ENCODE assay signal across 13 cellular contexts in genomic region chr12:113818833-113819232, GRCh38.
A peak's percentile ranks its signal among the peaks of the same experiment; 100 is the strongest.
DNase-seq lines count a peak whose midpoint lies in the region; TF ChIP-seq lines count a peak whose summit lies in the region.
"Had no signal": no experiment of that assay in that cellular context is flagged by ENCODE, and none has a peak within 500 bp of the region (broad histone marks: within the 10 kb centered on the region; RNA-seq: fewer than 3 reads in every experiment).

No MANE protein-coding gene starts in this region.

- H4K91ac ChIP-seq in H9 (ENCODE audit: insufficient read length, low read depth, low read length): no peak overlapping the region

- H3K4me1 Mint-ChIP-seq in H9: peaks cover 14 to 31% of the 10 kb centered on the region in 2 experiments

- no peak overlapping the region for H3K56ac ChIP-seq in H9 (ENCODE audit: insufficient read length, low read depth, low read length)

- H3K9me3 ChIP-seq in H9 (ENCODE audit: control insufficient read depth, low read depth, low read length): no peaks in the 10 kb centered on the region
- H3K9me3 ChIP-seq: thoracic aorta had no signal

- H3K27ac ChIP-seq in H9 (ENCODE audit: insufficient read length, low read depth, low read length): no peak overlapping the region
- H3K27ac ChIP-seq: thoracic aorta had no signal

- H3K79me2 ChIP-seq in H9 (ENCODE audit: insufficient read depth, low read length): no peaks in the 10 kb centered on the region

- no peaks in the 10 kb centered on the region for H3K79me1 ChIP-seq in H9 (ENCODE audit: insufficient read depth, low read depth, low read length, poor library complexity, severe bottlenecking)

- peak overlapping the region in 1 of 3 experiments; percentile 76; a peak in 1 of 7 replicates for H3K27ac Mint-ChIP-seq in H9
- H3K27ac Mint-ChIP-seq: CD8-positive, alpha-beta T cell had no signal

- no peak overlapping the region for H2AK5ac ChIP-seq in H9 (ENCODE audit: insufficient read length, low read length)

- no peaks in the 10 kb centered on the region for H4K20me1 ChIP-seq in H9 (ENCODE audit: control insufficient read depth, insufficient read depth, insufficient read length)

- no peaks in the 10 kb centered on the region; the same call in none of the 2 replicates for H3K27me3 Mint-ChIP-seq in H9 (ENCODE audit: low read depth)
- H3K27me3 Mint-ChIP-seq: naive thymus-derived CD8-positive, alpha-beta T cell had no signal

- H2BK15ac ChIP-seq in H9 (ENCODE audit: low read depth, low read length): no peak overlapping the region

- no peak overlapping the region for H4K8ac ChIP-seq in H9 (replicated peaks; ENCODE audit: insufficient read length, low read depth, low read length)

- H2BK20ac ChIP-seq in H9 (ENCODE audit: low read depth, low read length, poor library complexity, severe bottlenecking): no peak overlapping the region

- H3T11ph ChIP-seq in H9 (ENCODE audit: low read length): no peak overlapping the region

- no peak overlapping the region for H2BK120ac ChIP-seq in H9 (ENCODE audit: low read depth, low read length, poor library complexity, severe bottlenecking)

- no CpG with 5 or more reads among the region's 10 CpGs for WGBS in H9 (ENCODE audit: extremely low coverage, insufficient read length, low lambda C conversion rate)

- no peak overlapping the region for H3K23ac ChIP-seq in H9 (ENCODE audit: insufficient read length, low read depth, low read length)

- no peak overlapping the region for H3K18ac ChIP-seq in H9 (ENCODE audit: insufficient read length, low read depth, low read length)

- no peak overlapping the region for H3K4me2 ChIP-seq in H9 (ENCODE audit: insufficient read depth, insufficient read length, low read length)

- H2BK12ac ChIP-seq in H9 (ENCODE audit: insufficient read length, low read depth, low read length): no peak overlapping the region

- H3K36me3 Mint-ChIP-seq in H9 (ENCODE audit: insufficient read depth in 1 of 3, low read depth in 3 of 3): peaks cover 0 to 15% (median 0%) of the 10 kb centered on the region in 3 experiments; a peak in 5 of 7 replicates

- DNase-seq in AG09319 (ENCODE audit: extremely low read depth, low read depth): no peak
- DNase-seq in H9: peak; percentile 84
- DNase-seq in iPS-NIHi7 (ENCODE audit: extremely low spot score): peak; percentile 83
- no peak for DNase-seq in stimulated activated CD4-positive, alpha-beta T cell treated with anti-CD3 and anti-CD28 coated beads, Interleukin-4, amount 100 ng/mL, for 24 hours
- DNase-seq in SK-N-DZ (ENCODE audit: low spot score): no peak
- no peak for DNase-seq in NCI-H526 treated with DMSO at 0.1 percent for 48 hours (lab: John Stamatoyannopoulos, UW)
- no peak for DNase-seq in NCI-H1436 (lab: John Stamatoyannopoulos, UW)
- DNase-seq: CD8-positive, alpha-beta T cell; naive thymus-derived CD8-positive, alpha-beta T cell; NCI-H226; stimulated activated CD4-positive, alpha-beta T cell treated with anti-CD3 and anti-CD28 coated beads, Interleukin-2, amount 100 ng/mL, for 24 hours had no signal

- no peak overlapping the region for H3K4me3 Mint-ChIP-seq in H9
- H3K4me3 Mint-ChIP-seq: CD8-positive, alpha-beta T cell; naive thymus-derived CD8-positive, alpha-beta T cell had no signal

- no peak overlapping the region for H3K9ac ChIP-seq in H9 (ENCODE audit: extremely low read depth, insufficient read length, low read length)

- H2BK5ac ChIP-seq in H9 (ENCODE audit: insufficient read length, low read length): no peak overlapping the region

- TF ChIP-seq CTCF in AG09319 (IDR thresholded peaks at IDR 0.05; ENCODE audit: low read depth, low read length): peak; percentile 26
- TF ChIP-seq CTCF in H9 (conservative IDR thresholded peaks at IDR 0.05): peak; percentile 87
- TF ChIP-seq CTCF in WI38 (IDR thresholded peaks at IDR 0.05; ENCODE audit: low read depth, low read length): peak; percentile 56

- H3K23me2 ChIP-seq in H9 (ENCODE audit: insufficient read length, low read depth, low read length, poor library complexity, severe bottlenecking): no peaks in the 10 kb centered on the region

- no peaks in the 10 kb centered on the region for H3K4me1 ChIP-seq in H9 (ENCODE audit: insufficient read depth, low read length)

- no peaks in the 10 kb centered on the region for H3K27me3 ChIP-seq in H9 (ENCODE audit: insufficient read depth, low read length)

- H3K4ac ChIP-seq in H9 (ENCODE audit: low read depth, low read length): no peak overlapping the region

- no peak overlapping the region for H3K4me3 ChIP-seq in WI38 (ENCODE audit: low read depth, low read length)
- H3K4me3 ChIP-seq: thoracic aorta had no signal

- no peak overlapping the region for H4K5ac ChIP-seq in H9 (ENCODE audit: insufficient read length, low read depth, low read length)

- no peak overlapping the region for H2AFZ ChIP-seq in H9 (ENCODE audit: low read length)

- H3K14ac ChIP-seq in H9 (ENCODE audit: insufficient read depth, low read length): peak overlapping the region; percentile 30; the same call in 1 of the 2 replicates

- no peaks in the 10 kb centered on the region; a peak in 1 of 5 replicates for H3K9me3 Mint-ChIP-seq in H9
- H3K9me3 Mint-ChIP-seq: CD8-positive, alpha-beta T cell; naive thymus-derived CD8-positive, alpha-beta T cell had no signal

Comparison
In these comparisons a context has a peak if more than half of its experiments do, and no peak if none do; other contexts are left out.
1. DNase-seq: peak in H9 (single experiment) and iPS-NIHi7 (single experiment); none in AG09319 (single experiment), stimulated activated CD4-positive, alpha-beta T cell treated with anti-CD3 and anti-CD28 coated beads, Interleukin-4, amount 100 ng/mL, for 24 hours (single experiment), SK-N-DZ (single experiment), NCI-H526 treated with DMSO at 0.1 percent for 48 hours (single experiment) and NCI-H1436 (single experiment).
2. CTCF ChIP-seq: peak in every context shown above with its lines; median percentile 87 in H9; 56 in WI38; 26 in AG09319.